8 cellular contexts compared by ENCODE assay signal in the genomic region with DNA sequence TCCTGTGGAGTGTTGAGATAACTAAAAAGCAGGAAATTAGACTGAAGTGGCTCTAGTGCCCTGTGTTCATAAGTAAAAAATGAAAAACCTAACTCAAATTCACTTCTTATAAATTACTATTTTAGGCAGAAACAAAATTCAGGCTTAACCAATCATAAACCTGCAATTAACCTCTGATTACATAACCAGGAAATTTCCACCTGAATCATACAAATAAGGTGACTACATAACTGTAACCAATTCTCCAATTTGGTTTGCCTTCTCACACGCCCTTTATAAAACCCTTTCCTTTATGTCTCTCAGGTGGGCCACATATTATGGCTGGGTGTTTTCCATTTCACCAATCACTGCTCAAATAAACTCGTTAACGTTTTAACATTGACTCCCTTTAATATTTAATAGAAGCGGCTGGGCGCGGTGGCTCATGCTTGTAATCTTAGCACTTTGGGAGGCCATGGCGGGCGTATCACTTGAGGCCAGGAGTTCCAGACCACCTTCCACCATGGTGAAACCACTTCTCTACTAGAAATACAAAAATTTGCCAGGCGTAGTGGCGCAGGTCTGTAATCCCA. TPM values are rescaled to one million over a fixed set of nuclear protein-coding genes. Genes with fewer than 3 reads are reported as not detected.
DNase-seq lines count a peak whose midpoint lies in the region; ATAC-seq, FAIRE-seq and TF ChIP-seq lines count a peak whose summit lies in the region.

No MANE protein-coding gene starts in this region.

- SMC1A ChIA-PET in GM12878 (lab: Charles Lee; ENCODE audit: uncharacterized antibody, unreplicated experiment), result interaction anchor here (0.9 to 1.8 kb wide), 5 partner anchors 9 to 122 kb away, joined by 3 to 6 read pairs (median 3); partner anchors contain the start of genes ZNF724 and ZNF91

- H3K9me3 ChIP-seq in BLaER1 treated with 17β-estradiol and CSF1 and Interleukin-3, amounts not matched to agents 10 nM and 100 nM (replicated peaks in 1 of 11), result no peaks in the 10 kb centered on the region
- no peaks in the 10 kb centered on the region; the same call in 2 of the 3 replicates for H3K9me3 ChIP-seq in GM12878 (replicated peaks; ENCODE audit: control insufficient read depth, insufficient read depth, low read length)

- WGBS in GM12878 (ENCODE audit: insufficient coverage, insufficient replicate concordance, low lambda C conversion rate, missing lambda C conversion rate), result under 1% methylated on average over 10 of the region's 10 CpGs

- peaks cover 0 to 15% (median 0%) of the 10 kb centered on the region in 11 experiments; a peak in 2 of 22 replicates for H4K20me1 ChIP-seq in BLaER1 treated with 17β-estradiol and CSF1 and Interleukin-3, amounts not matched to agents 10 nM and 100 nM
- no peaks in the 10 kb centered on the region for H4K20me1 ChIP-seq in GM12878 (ENCODE audit: control insufficient read depth, insufficient read depth)

- POLR2A ChIA-PET in GM12878 (lab: Charles Lee), result interaction anchor here (1.6 kb wide), 1 partner anchor 23 kb away, joined by 14 read pairs; the partner anchor contains the start of gene ZNF724

- TF ChIP-seq RAD21 in GM12878 (IDR thresholded peaks at IDR 0.05; ENCODE audit: insufficient read depth, low read depth, low read length), result no peak

- in situ Hi-C loops in GM12878 (cut with MboI), result no loop called here

- peak overlapping the region; percentile 78 to 95 (median 90) for H3K4me2 ChIP-seq in BLaER1 treated with 17β-estradiol and CSF1 and Interleukin-3, amounts not matched to agents 10 nM and 100 nM
- peak overlapping the region; percentile 66 for H3K4me2 ChIP-seq in GM12878 (ENCODE audit: control insufficient read depth, insufficient read depth)

- BruUV-seq in GM12878 (replicated peaks; lab: Mats Ljungman, UMichigan), result TSS peak; percentile 63

- TF ChIP-seq EP300 in GM12878 (IDR thresholded peaks at IDR 0.05; ENCODE audit: borderline replicate concordance in 1 of 2, control insufficient read depth in 1 of 2, low read depth in 2 of 2, low read length in 2 of 2), result no peak

- CTCF ChIA-PET in GM12878 (lab: Yijun Ruan, JAX), result interaction anchor here (0.7 kb wide), 1 partner anchor 63 kb away, joined by 4 read pairs; no protein-coding TSS in a partner anchor

- intact Hi-C loops in GM12878 (cut with micrococcal nuclease; ENCODE audit: unreplicated experiment), result no loop called here

- peak overlapping the region; percentile 86 to 97 (median 94) for H3K9ac ChIP-seq in BLaER1 treated with 17β-estradiol and CSF1 and Interleukin-3, amounts not matched to agents 10 nM and 100 nM
- peak overlapping the region; percentile 85 for H3K9ac ChIP-seq in GM12878 (ENCODE audit: control insufficient read depth, insufficient read depth, low read length)

- TF ChIP-seq CTCF in HL-60 (IDR thresholded peaks at IDR 0.05; ENCODE audit: insufficient read depth, low read length), result no peak
- no peak for TF ChIP-seq CTCF in GM12878 (IDR thresholded peaks at IDR 0.05 in 2 of 3, conservative IDR thresholded peaks at IDR 0.05 in 1 of 3; ENCODE audit: control insufficient read depth in 2 of 3, extremely low read depth in 1 of 3, insufficient read depth in 1 of 3, low read depth in 3 of 3, low read length in 3 of 3)

- no peak for FAIRE-seq in GM12878 (lab: Jason Lieb, UNC)

- peak; percentile 24 for ATAC-seq in GM12878
- no peak for ATAC-seq in GM21717 (IDR thresholded peaks at IDR 0.05; ENCODE audit: unreplicated experiment)

- peaks cover 26 to 45% (median 42%) of the 10 kb centered on the region in 11 experiments for H3K36me3 ChIP-seq in BLaER1 treated with 17β-estradiol and CSF1 and Interleukin-3, amounts not matched to agents 10 nM and 100 nM
- no peaks in the 10 kb centered on the region for H3K36me3 ChIP-seq in GM12878 (ENCODE audit: control insufficient read depth in 2 of 2, insufficient read depth in 2 of 2, low read length in 1 of 2)

- TF ChIP-seq POLR2A in GM12878 (IDR thresholded peaks at IDR 0.05; ENCODE audit: low read depth, low read length), result no peak

- peaks cover 9% of the 10 kb centered on the region for H3K79me2 ChIP-seq in GM12878 (ENCODE audit: control insufficient read depth, insufficient read depth, low read length)

- DNase-seq in HL-60 (ENCODE audit: low read depth in 1 of 2, low spot score in 1 of 2) (no peak), GM12878 (ENCODE audit: low read depth, low spot score) (no peak), superior temporal gyrus (ENCODE audit: extremely low spot score) (peak; percentile 60), NCI-H1694 (lab: John Stamatoyannopoulos, UW) (no peak), DMS53 treated with DMSO at 0.1 percent for 48 hours (lab: John Stamatoyannopoulos, UW; ENCODE audit: unreplicated experiment) (no peak)

- no peaks in the 10 kb centered on the region for H3K27me3 ChIP-seq in BLaER1 treated with 17β-estradiol and CSF1 and Interleukin-3, amounts not matched to agents 10 nM and 100 nM
- H3K27me3 ChIP-seq in HL-60 (ENCODE audit: insufficient read depth, poor library complexity, severe bottlenecking) (no peaks in the 10 kb centered on the region), GM12878 (replicated peaks in 1 of 2; ENCODE audit: control insufficient read depth in 2 of 2, insufficient read depth in 2 of 2, low read length in 1 of 2) (no peaks in the 10 kb centered on the region), layer of hippocampus (ENCODE audit: control insufficient read depth, insufficient read depth, low read length) (no peaks in the 10 kb centered on the region)

- peak overlapping the region; percentile 75 to 96 (median 91); a peak in 21 of 22 replicates for H3K27ac ChIP-seq in BLaER1 treated with 17β-estradiol and CSF1 and Interleukin-3, amounts not matched to agents 10 nM and 100 nM
- H3K27ac ChIP-seq in HL-60 (replicated peaks), result peak overlapping the region; percentile 72; the same call in 1 of the 2 replicates
- peak overlapping the region; percentile 84 for H3K27ac ChIP-seq in GM12878 (ENCODE audit: control insufficient read depth, insufficient read depth)
- H3K27ac ChIP-seq in layer of hippocampus (ENCODE audit: low read depth, low read length), result peak overlapping the region; percentile 86

- peaks cover 9 to 21% (median 17%) of the 10 kb centered on the region in 10 experiments; a peak in 18 of 20 replicates for H3K4me1 ChIP-seq in BLaER1 treated with 17β-estradiol and CSF1 and Interleukin-3, amounts not matched to agents 10 nM and 100 nM
- H3K4me1 ChIP-seq in GM12878 (ENCODE audit: control insufficient read depth, insufficient read depth, low read length), result no peaks in the 10 kb centered on the region

- H2AFZ ChIP-seq in GM12878 (ENCODE audit: control insufficient read depth, low read depth, low read length), result no peak overlapping the region

- RAD21 ChIA-PET in GM12878 (lab: Charles Lee; ENCODE audit: unreplicated experiment), result interaction anchor here (1.3 kb wide), 1 partner anchor 23 kb away, joined by 7 read pairs; the partner anchor contains the start of gene ZNF724

- peak overlapping the region; percentile 87 to 100 (median 97) for H3K4me3 ChIP-seq in BLaER1 treated with 17β-estradiol and CSF1 and Interleukin-3, amounts not matched to agents 10 nM and 100 nM
- H3K4me3 ChIP-seq in HL-60 (replicated peaks; ENCODE audit: insufficient read depth, low read length) (no peak overlapping the region), GM12878 (peak overlapping the region; percentile 98)

TF ChIP-seq in GM12878, 131 proteins besides CTCF, POLR2A, EP300 and RAD21 (continues in another document):
- TF ChIP-seq ATF2 (IDR thresholded peaks at IDR 0.05; ENCODE audit: low read length) (no peak), ASH2L (IDR thresholded peaks at IDR 0.05; ENCODE audit: borderline replicate concordance, low read depth) (no peak), ELK1 (IDR thresholded peaks at IDR 0.05; ENCODE audit: low read depth, low read length) (no peak), ETV6 (conservative IDR thresholded peaks at IDR 0.05 in 1 of 2, IDR thresholded peaks at IDR 0.05 in 1 of 2; ENCODE audit: borderline replicate concordance in 1 of 2, low read depth in 1 of 2) (no peak), POU2F2 (IDR thresholded peaks at IDR 0.05; ENCODE audit: borderline replicate concordance, low read depth, low read length) (no peak)

RNA-seq across cellular contexts. Expression of gene ZNF724, which starts 22.9 kb away (rescaled TPM):
- total RNA-seq in GM12878 (2013; cell fraction: nucleolus; rRNA removed), result 32.8 and 35.0 TPM in 2 replicates
- 10.8 and 11.1 TPM in 2 replicates for total RNA-seq in GM12878 (2014; rRNA removed)
- total RNA-seq in GM12878 (2014; rRNA removed; fragmentation: Illumina TruSeq; extraction: Trizol), result 14.2 and 14.7 TPM in 2 replicates
- total RNA-seq in GM12878 (2021), result 6.5 and 7.3 TPM in 2 replicates
- polyA plus RNA-seq in GM12878 (2011; ENCODE audit: low read depth), result 1.2 TPM
- polyA plus RNA-seq in GM12878 (2011; rRNA removed), result 3.2 and 4.3 TPM in 2 replicates
- 2.1 and 2.9 TPM in 2 replicates for polyA plus RNA-seq in GM12878 (2011; cell fraction: cytosol; rRNA removed)
- polyA plus RNA-seq in GM12878 (2011; cell fraction: nucleus; rRNA removed), result 2.8 and 3.0 TPM in 2 replicates
- 1.5 and 1.7 TPM in 2 replicates for polyA plus RNA-seq in GM12878 (2012)
- 3.7 and 4.2 TPM in 2 replicates for polyA plus RNA-seq in GM12878 (2014; fragmentation: Illumina TruSeq; extraction: Trizol)
- polyA plus RNA-seq in GM12878 (2014; fragmentation: Nextera tagmentation; extraction: Ambion mirVana), result 1 to 10 TPM in 1 of 2 experiments, under 1 TPM in 1; 0.71 to 1.1 TPM
- polyA plus RNA-seq in GM12878 (2014; rRNA removed), result 3.0 and 3.9 TPM in 2 replicates
- 1 to 10 TPM; 4.1 to 5.8 TPM for polyA plus RNA-seq in GM12878 (2016; fragmentation: Nextera tagmentation; extraction: Ambion mirVana)
- polyA minus RNA-seq in GM12878 (2011; rRNA and poly(A)+ RNA removed), result 9.6 and 14.4 TPM in 2 replicates
- 4.5 and 7.6 TPM in 2 replicates for polyA minus RNA-seq in GM12878 (2011; cell fraction: cytosol; rRNA and poly(A)+ RNA removed)
- polyA minus RNA-seq in GM12878 (2011; cell fraction: nucleus; rRNA and poly(A)+ RNA removed), result 5.7 and 11.5 TPM in 2 replicates
